Comparison of ENCODE assay signal across 29 cellular contexts in genomic region chrX:124606724-124607123, GRCh38.
"Had no signal": no experiment of that assay in that cellular context is flagged by ENCODE, and none has a peak within 500 bp of the region (broad histone marks: within the 10 kb centered on the region; RNA-seq: fewer than 3 reads in every experiment).

No MANE protein-coding gene starts in this region.

- H3K27ac ChIP-seq: stomach, suprapubic skin, testis, thoracic aorta, thyroid gland, tibial artery, tibial nerve, transverse colon, upper lobe of left lung, upper lobe of right lung, uterus, vagina had no signal

- H3K36me3 Mint-ChIP-seq: stimulated activated effector memory CD8-positive, alpha-beta T cell treated with anti-CD3 and anti-CD28 coated beads, Interleukin-12 subunit alpha, Interleukin-12 subunit beta, amount 100 ng/mL, for 72 hours; stimulated activated memory B cell treated with anti-CD40 and anti-IgM and Interleukin-4, amounts not matched to agents 10 μg/mL and 1 μg/mL and 100 μg/mL, for 72 hours; stimulated activated naive B cell treated with anti-CD40 and anti-IgM and Interleukin-4, amounts not matched to agents 10 μg/mL and 1 μg/mL and 100 μg/mL, for 72 hours; type B pancreatic cell had no signal

- H3K27me3 ChIP-seq: stomach, suprapubic skin, testis, thyroid gland, tibial artery, tibial nerve, transverse colon, upper lobe of left lung, upper lobe of right lung, uterus, vagina had no signal

- H3K4me3 Mint-ChIP-seq: stimulated activated effector memory CD8-positive, alpha-beta T cell treated with anti-CD3 and anti-CD28 coated beads, Interleukin-12 subunit alpha, Interleukin-12 subunit beta, amount 100 ng/mL, for 72 hours; stimulated activated memory B cell treated with anti-CD40 and anti-IgM and Interleukin-4, amounts not matched to agents 10 μg/mL and 1 μg/mL and 100 μg/mL, for 72 hours; stimulated activated naive B cell treated with anti-CD40 and anti-IgM and Interleukin-4, amounts not matched to agents 10 μg/mL and 1 μg/mL and 100 μg/mL, for 72 hours; stimulated activated naive CD8-positive, alpha-beta T cell treated with anti-CD3 and anti-CD28 coated beads, Interleukin-15, amount 100 ng/mL, for 72 hours; stimulated activated naive CD8-positive, alpha-beta T cell treated with anti-CD3 and anti-CD28 coated beads, Interleukin-15, Interleukin-2, amounts not matched to agents 100 ng/mL and 50 ng/mL, for 24 hours; type B pancreatic cell had no signal

- H3K27ac Mint-ChIP-seq: stimulated activated effector memory CD8-positive, alpha-beta T cell treated with anti-CD3 and anti-CD28 coated beads, Interleukin-12 subunit alpha, Interleukin-12 subunit beta, amount 100 ng/mL, for 72 hours; stimulated activated memory B cell treated with anti-CD40 and anti-IgM and Interleukin-4, amounts not matched to agents 10 μg/mL and 1 μg/mL and 100 μg/mL, for 72 hours; stimulated activated naive B cell treated with anti-CD40 and anti-IgM and Interleukin-4, amounts not matched to agents 10 μg/mL and 1 μg/mL and 100 μg/mL, for 72 hours; stimulated activated naive CD8-positive, alpha-beta T cell treated with anti-CD3 and anti-CD28 coated beads, Interleukin-15, amount 100 ng/mL, for 72 hours; stimulated activated naive CD8-positive, alpha-beta T cell treated with anti-CD3 and anti-CD28 coated beads, Interleukin-15, Interleukin-2, amounts not matched to agents 100 ng/mL and 50 ng/mL, for 24 hours; type B pancreatic cell had no signal

- H3K9me3 ChIP-seq: stomach, suprapubic skin, testis, thoracic aorta, thyroid gland, tibial artery, tibial nerve, transverse colon, upper lobe of left lung, upper lobe of right lung, uterus, vagina had no signal

- DNase-seq: stimulated activated CD4-positive, alpha-beta T cell treated with anti-CD3 and anti-CD28 coated beads, Interleukin-2, amount 100 ng/mL, for 48 hours; stimulated activated CD4-positive, alpha-beta T cell treated with anti-CD3 and anti-CD28 coated beads, Interleukin-4, amount 100 ng/mL, for 1 hour; stimulated activated CD4-positive, alpha-beta T cell treated with anti-CD3 and anti-CD28 coated beads, Interleukin-4, amount 100 ng/mL, for 24 hours; stimulated activated CD4-positive, alpha-beta T cell treated with anti-CD3 and anti-CD28 coated beads, Interleukin-4, amount 100 ng/mL, for 4 hours; stimulated activated CD8-positive, alpha-beta memory T cell treated with anti-CD3 and anti-CD28 coated beads, Interleukin-4, amount 100 ng/mL, for 48 hours; stimulated activated naive B cell treated with anti-CD40 and anti-IgM and Interleukin-4, amounts not matched to agents 10 μg/mL and 1 μg/mL and 100 μg/mL, for 72 hours; stimulated activated naive CD4-positive, alpha-beta T cell; stimulated activated naive CD4-positive, alpha-beta T cell treated with Interleukin-2 at 50 U/mL for 16 hours; stimulated activated naive CD8-positive, alpha-beta T cell treated with anti-CD3 and anti-CD28 coated beads, Interleukin-15, amount 100 ng/mL, for 72 hours; stimulated activated naive CD8-positive, alpha-beta T cell treated with anti-CD3 and anti-CD28 coated beads, Interleukin-15, Interleukin-2, amounts not matched to agents 100 U/mL and 50 U/mL, for 24 hours; stomach; substantia nigra; testis; thyroid gland; tibial artery; transverse colon; trophoblast cell; upper lobe of left lung; upper lobe of right lung; uterus had no signal

- H3K36me3 ChIP-seq: stomach, suprapubic skin, thoracic aorta, thyroid gland, tibial artery, tibial nerve, transverse colon, upper lobe of left lung, upper lobe of right lung, uterus, vagina had no signal

- H3K4me1 ChIP-seq: stomach, suprapubic skin, testis, thyroid gland, tibial artery, tibial nerve, transverse colon, upper lobe of left lung, upper lobe of right lung, uterus, vagina had no signal

- FAIRE-seq: urothelium cell line had no signal

- H3K9me3 Mint-ChIP-seq: stimulated activated effector memory CD8-positive, alpha-beta T cell treated with anti-CD3 and anti-CD28 coated beads, Interleukin-12 subunit alpha, Interleukin-12 subunit beta, amount 100 ng/mL, for 72 hours; stimulated activated memory B cell treated with anti-CD40 and anti-IgM and Interleukin-4, amounts not matched to agents 10 μg/mL and 1 μg/mL and 100 μg/mL, for 72 hours; stimulated activated naive B cell treated with anti-CD40 and anti-IgM and Interleukin-4, amounts not matched to agents 10 μg/mL and 1 μg/mL and 100 μg/mL, for 72 hours; stimulated activated naive CD8-positive, alpha-beta T cell treated with anti-CD3 and anti-CD28 coated beads, Interleukin-15, amount 100 ng/mL, for 72 hours; stimulated activated naive CD8-positive, alpha-beta T cell treated with anti-CD3 and anti-CD28 coated beads, Interleukin-15, Interleukin-2, amounts not matched to agents 100 ng/mL and 50 ng/mL, for 24 hours; type B pancreatic cell had no signal

- H3K27me3 Mint-ChIP-seq: stimulated activated memory B cell treated with anti-CD40 and anti-IgM and Interleukin-4, amounts not matched to agents 10 μg/mL and 1 μg/mL and 100 μg/mL, for 72 hours; stimulated activated naive B cell treated with anti-CD40 and anti-IgM and Interleukin-4, amounts not matched to agents 10 μg/mL and 1 μg/mL and 100 μg/mL, for 72 hours; stimulated activated naive CD8-positive, alpha-beta T cell treated with anti-CD3 and anti-CD28 coated beads, Interleukin-15, amount 100 ng/mL, for 72 hours; stimulated activated naive CD8-positive, alpha-beta T cell treated with anti-CD3 and anti-CD28 coated beads, Interleukin-15, Interleukin-2, amounts not matched to agents 100 ng/mL and 50 ng/mL, for 24 hours; type B pancreatic cell had no signal

- H3K4me1 Mint-ChIP-seq: stimulated activated effector memory CD8-positive, alpha-beta T cell treated with anti-CD3 and anti-CD28 coated beads, Interleukin-12 subunit alpha, Interleukin-12 subunit beta, amount 100 ng/mL, for 72 hours; stimulated activated memory B cell treated with anti-CD40 and anti-IgM and Interleukin-4, amounts not matched to agents 10 μg/mL and 1 μg/mL and 100 μg/mL, for 72 hours; stimulated activated naive B cell treated with anti-CD40 and anti-IgM and Interleukin-4, amounts not matched to agents 10 μg/mL and 1 μg/mL and 100 μg/mL, for 72 hours; stimulated activated naive CD8-positive, alpha-beta T cell treated with anti-CD3 and anti-CD28 coated beads, Interleukin-15, amount 100 ng/mL, for 72 hours had no signal

- H3K4me3 ChIP-seq: stomach, suprapubic skin, testis, thoracic aorta, thyroid gland, tibial artery, tibial nerve, transverse colon, upper lobe of left lung, upper lobe of right lung, uterus, vagina had no signal
